ENCODE assay signal across 16 cellular contexts in genomic region chr2:2112416-2113131, GRCh38.
"Had no signal": no experiment of that assay in that cellular context is flagged by ENCODE, and none has a peak within 500 bp of the region (broad histone marks: within the 10 kb centered on the region; RNA-seq: fewer than 3 reads in every experiment).

No MANE protein-coding gene starts in this region.

- H3K4me1 Mint-ChIP-seq: stimulated activated naive B cell treated with anti-CD40 and anti-IgM and Interleukin-4, amounts not matched to agents 10 μg/mL and 1 μg/mL and 100 μg/mL, for 72 hours had no signal

- DNase-seq: activated CD4-positive, alpha-beta memory T cell treated with anti-CD3 and anti-CD28 coated beads for 36 hours; activated CD4-positive, CD25-positive, alpha-beta regulatory T cell treated with anti-CD3 and anti-CD28 coated beads, Interleukin-2, amount 50 U/mL, for 72 hours; activated effector memory CD4-positive, alpha-beta T cell treated with anti-CD3 and anti-CD28 coated beads, Interleukin-2, amount 50 U/mL, for 16 hours; activated T-cell treated with anti-CD3 and anti-CD28 coated beads, Interleukin-2, amount 50 U/mL, for 4 hours; cerebellar nuclear complex; dermis blood vessel endothelial cell; hippocampal formation; lower lobe of right lung; midbrain; spleen; stimulated activated CD4-positive, alpha-beta T cell treated with anti-CD3 and anti-CD28 coated beads, Interleukin-1b, Interleukin-23, amount 100 ng/mL, for 48 hours; stimulated activated naive B cell treated with anti-CD40 and anti-IgM and Interleukin-4, amounts not matched to agents 10 μg/mL and 1 μg/mL and 100 μg/mL, for 72 hours; trophoblast cell had no signal

- H3K9me3 Mint-ChIP-seq: activated CD4-positive, alpha-beta memory T cell treated with anti-CD3 and anti-CD28 coated beads for 36 hours; activated T-cell treated with anti-CD3 and anti-CD28 coated beads, Interleukin-2, amount 50 U/mL, for 4 hours; stimulated activated naive B cell treated with anti-CD40 and anti-IgM and Interleukin-4, amounts not matched to agents 10 μg/mL and 1 μg/mL and 100 μg/mL, for 72 hours had no signal

- H3K4me1 ChIP-seq: lower lobe of right lung, prostate gland had no signal

- H3K36me3 ChIP-seq: lower lobe of right lung, prostate gland, spleen had no signal

- H3K27ac Mint-ChIP-seq: activated CD4-positive, alpha-beta memory T cell treated with anti-CD3 and anti-CD28 coated beads for 36 hours; activated naive CD8-positive, alpha-beta T cell; stimulated activated naive B cell treated with anti-CD40 and anti-IgM and Interleukin-4, amounts not matched to agents 10 μg/mL and 1 μg/mL and 100 μg/mL, for 72 hours had no signal

- ATAC-seq: activated T-cell treated with anti-CD3 and anti-CD28 coated beads, Interleukin-2, amount 50 U/mL, for 4 hours; lower lobe of right lung; sciatic nerve; stimulated activated naive B cell treated with anti-CD40 and anti-IgM and Interleukin-4, amounts not matched to agents 10 μg/mL and 1 μg/mL and 100 μg/mL, for 72 hours had no signal

- H3K9me3 ChIP-seq: lower lobe of right lung, prostate gland, spleen had no signal

- H3K36me3 Mint-ChIP-seq: activated CD4-positive, alpha-beta memory T cell treated with anti-CD3 and anti-CD28 coated beads for 36 hours; activated naive CD8-positive, alpha-beta T cell; stimulated activated naive B cell treated with anti-CD40 and anti-IgM and Interleukin-4, amounts not matched to agents 10 μg/mL and 1 μg/mL and 100 μg/mL, for 72 hours had no signal

- H3K4me3 ChIP-seq: lower lobe of right lung, prostate gland, spleen had no signal

- H3K4me3 Mint-ChIP-seq: activated CD4-positive, alpha-beta memory T cell treated with anti-CD3 and anti-CD28 coated beads for 36 hours; activated naive CD8-positive, alpha-beta T cell; activated T-cell treated with anti-CD3 and anti-CD28 coated beads, Interleukin-2, amount 50 U/mL, for 4 hours; stimulated activated naive B cell treated with anti-CD40 and anti-IgM and Interleukin-4, amounts not matched to agents 10 μg/mL and 1 μg/mL and 100 μg/mL, for 72 hours had no signal

- H3K27ac ChIP-seq: lower lobe of right lung, prostate gland, spleen had no signal
